Comparison of ENCODE assay signal across 8 cellular contexts in genomic region chr6:44312901-44313788, GRCh38.
DNase-seq lines count a peak whose midpoint lies in the region; ATAC-seq lines count a peak whose summit lies in the region.

TSS of gene AARS2 (minus strand) at chr6:44313347. CDS start at chr6:44313323, 24 bp downstream.

- peak; percentile 88 for ATAC-seq in HG03442 (IDR thresholded peaks at IDR 0.05; ENCODE audit: unreplicated experiment)

- peak in 12 of 14 donors; percentile 14 to 84 (median 64) for DNase-seq in C1 segment of cervical spinal cord (lab: John Stamatoyannopoulos, UW)
- peak; percentile 85 for DNase-seq in GM19238 (ENCODE audit: insufficient read length, low spot score)
- DNase-seq in NCI-H524 (lab: John Stamatoyannopoulos, UW) = peak; percentile 57 to 81
- peak; percentile 96 for DNase-seq in activated CD4-positive, alpha-beta T cell treated with anti-CD3 and anti-CD28 coated beads for 48 hours
- peak; percentile 14 for DNase-seq in cortex of kidney (lab: John Stamatoyannopoulos, UW)
- peak; percentile 95 for DNase-seq in left kidney (ENCODE audit: low read depth, low spot score)
- DNase-seq in stimulated activated CD4-positive, alpha-beta T cell treated with anti-CD3 and anti-CD28 coated beads, Interleukin-1b, Interleukin-23, amount 100 ng/mL, for 48 hours = peak; percentile 91

Comparison
In these comparisons a context has a peak if more than half of its experiments do, and no peak if none do; other contexts are left out.
1. Peak in every context shown above with its lines: DNase-seq and ATAC-seq.
2. DNase-seq: peak in every context shown above with its lines; median percentile 96 in activated CD4-positive, alpha-beta T cell treated with anti-CD3 and anti-CD28 coated beads for 48 hours; 95 in left kidney; 91 in stimulated activated CD4-positive, alpha-beta T cell treated with anti-CD3 and anti-CD28 coated beads, Interleukin-1b, Interleukin-23, amount 100 ng/mL, for 48 hours; 85 in GM19238; 69 in NCI-H524; 64 in C1 segment of cervical spinal cord; 14 in cortex of kidney.